In the genomic region with DNA sequence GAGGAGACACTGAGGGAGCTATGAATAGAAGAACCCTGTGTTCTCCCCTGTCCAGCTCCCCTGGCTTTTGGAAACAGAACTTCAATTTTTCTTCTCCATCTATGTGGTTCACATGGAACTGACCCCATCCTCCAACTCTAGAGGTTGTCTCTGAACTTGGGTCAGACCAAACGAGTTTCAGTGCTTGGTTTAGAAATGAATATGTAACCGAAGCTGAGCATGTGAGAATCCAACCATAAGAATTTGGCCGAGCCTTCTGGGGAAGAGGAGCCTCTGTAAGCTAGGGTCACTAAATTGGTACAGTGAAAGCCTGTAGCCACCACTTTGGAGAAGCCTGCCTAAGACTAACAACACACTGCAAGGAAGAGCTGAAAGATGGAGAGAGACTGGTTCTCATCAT, we compare ENCODE assay signal across 18 cellular contexts.
DNase-seq lines count a peak whose midpoint lies in the region; ATAC-seq lines count a peak whose summit lies in the region.
"Had no signal": no experiment of that assay in that cellular context is flagged by ENCODE, and none has a peak within 500 bp of the region (broad histone marks: within the 10 kb centered on the region; RNA-seq: fewer than 3 reads in every experiment).

No MANE protein-coding gene starts in this region.

- ATAC-seq in activated naive CD8-positive, alpha-beta T cell treated with anti-CD3 and anti-CD28 coated beads, Interleukin-2, amount 50 U/mL, for 24 hours = no peak
- ATAC-seq in GM21723 (IDR thresholded peaks at IDR 0.05; ENCODE audit: unreplicated experiment) (peak; percentile 67), HG03103 (IDR thresholded peaks at IDR 0.05; ENCODE audit: low read depth, unreplicated experiment) (peak; percentile 45), GM18517 (IDR thresholded peaks at IDR 0.05; ENCODE audit: unreplicated experiment) (no peak), GM18867 (IDR thresholded peaks at IDR 0.05; ENCODE audit: unreplicated experiment) (no peak)
- peak; percentile 59 for ATAC-seq in stimulated activated memory B cell treated with anti-CD40 and anti-IgM and Interleukin-4, amounts not matched to agents 10 μg/mL and 1 μg/mL and 100 μg/mL, for 72 hours
- ATAC-seq: activated T-cell treated with anti-CD3 and anti-CD28 coated beads, Interleukin-2, amount 50 U/mL, for 4 hours; K562; stimulated activated naive CD8-positive, alpha-beta T cell treated with anti-CD3 and anti-CD28 coated beads, Interleukin-15, Interleukin-2, amounts not matched to agents 100 U/mL and 50 U/mL, for 24 hours had no signal

- H3K36me3 Mint-ChIP-seq in activated naive CD8-positive, alpha-beta T cell treated with anti-CD3 and anti-CD28 coated beads for 36 hours = peaks cover 2% of the 10 kb centered on the region
- peaks cover 2% of the 10 kb centered on the region for H3K36me3 Mint-ChIP-seq in activated naive CD8-positive, alpha-beta T cell treated with anti-CD3 and anti-CD28 coated beads, Interleukin-2, amount 50 U/mL, for 24 hours (ENCODE audit: low read depth)
- no peaks in the 10 kb centered on the region for H3K36me3 Mint-ChIP-seq in stimulated activated memory B cell treated with anti-CD40 and anti-IgM and Interleukin-4, amounts not matched to agents 10 μg/mL and 1 μg/mL and 100 μg/mL, for 72 hours
- H3K36me3 Mint-ChIP-seq: naive B cell had no signal

- peaks cover 6% of the 10 kb centered on the region for H3K4me1 Mint-ChIP-seq in activated naive CD8-positive, alpha-beta T cell treated with anti-CD3 and anti-CD28 coated beads for 36 hours
- peaks cover 11% of the 10 kb centered on the region for H3K4me1 Mint-ChIP-seq in activated naive CD8-positive, alpha-beta T cell treated with anti-CD3 and anti-CD28 coated beads, Interleukin-2, amount 50 U/mL, for 24 hours
- peaks cover 61% of the 10 kb centered on the region for H3K4me1 Mint-ChIP-seq in stimulated activated memory B cell treated with anti-CD40 and anti-IgM and Interleukin-4, amounts not matched to agents 10 μg/mL and 1 μg/mL and 100 μg/mL, for 72 hours

- H3K9me3 Mint-ChIP-seq in activated naive CD8-positive, alpha-beta T cell treated with anti-CD3 and anti-CD28 coated beads for 36 hours = no peaks in the 10 kb centered on the region
- H3K9me3 Mint-ChIP-seq in activated naive CD8-positive, alpha-beta T cell treated with anti-CD3 and anti-CD28 coated beads, Interleukin-2, amount 50 U/mL, for 24 hours = no peaks in the 10 kb centered on the region
- no peaks in the 10 kb centered on the region for H3K9me3 Mint-ChIP-seq in stimulated activated memory B cell treated with anti-CD40 and anti-IgM and Interleukin-4, amounts not matched to agents 10 μg/mL and 1 μg/mL and 100 μg/mL, for 72 hours
- H3K9me3 Mint-ChIP-seq: activated T-cell treated with anti-CD3 and anti-CD28 coated beads, Interleukin-2, amount 50 U/mL, for 4 hours; naive B cell had no signal

- no peak for DNase-seq in activated naive CD8-positive, alpha-beta T cell treated with anti-CD3 and anti-CD28 coated beads for 36 hours
- DNase-seq in activated naive CD8-positive, alpha-beta T cell treated with anti-CD3 and anti-CD28 coated beads, Interleukin-2, amount 50 U/mL, for 24 hours = no peak
- no peak for DNase-seq in cerebellar cortex (ENCODE audit: low spot score)
- DNase-seq: activated CD4-positive, alpha-beta T cell treated with anti-CD3 and anti-CD28 coated beads, Interleukin-2, amount 50 U/mL, for 4 hours; activated T-cell treated with anti-CD3 and anti-CD28 coated beads, Interleukin-2, amount 50 U/mL, for 4 hours; GDM1; GM23248; mammary epithelial cell; naive B cell; NCI-H1092 treated with DMSO at 0.1 percent for 48 hours; NCI-H774; stimulated activated naive CD8-positive, alpha-beta T cell treated with anti-CD3 and anti-CD28 coated beads, Interleukin-15, Interleukin-2, amounts not matched to agents 100 U/mL and 50 U/mL, for 24 hours had no signal

- no peaks in the 10 kb centered on the region for H3K27me3 Mint-ChIP-seq in activated naive CD8-positive, alpha-beta T cell treated with anti-CD3 and anti-CD28 coated beads for 36 hours
- no peaks in the 10 kb centered on the region for H3K27me3 Mint-ChIP-seq in activated naive CD8-positive, alpha-beta T cell treated with anti-CD3 and anti-CD28 coated beads, Interleukin-2, amount 50 U/mL, for 24 hours
- H3K27me3 Mint-ChIP-seq in stimulated activated memory B cell treated with anti-CD40 and anti-IgM and Interleukin-4, amounts not matched to agents 10 μg/mL and 1 μg/mL and 100 μg/mL, for 72 hours = no peaks in the 10 kb centered on the region
- H3K27me3 Mint-ChIP-seq: naive B cell had no signal

- H3K4me3 Mint-ChIP-seq in activated naive CD8-positive, alpha-beta T cell treated with anti-CD3 and anti-CD28 coated beads for 36 hours = no peak overlapping the region
- no peak overlapping the region for H3K4me3 Mint-ChIP-seq in activated naive CD8-positive, alpha-beta T cell treated with anti-CD3 and anti-CD28 coated beads, Interleukin-2, amount 50 U/mL, for 24 hours
- H3K4me3 Mint-ChIP-seq in stimulated activated memory B cell treated with anti-CD40 and anti-IgM and Interleukin-4, amounts not matched to agents 10 μg/mL and 1 μg/mL and 100 μg/mL, for 72 hours = no peak overlapping the region
- H3K4me3 Mint-ChIP-seq: activated T-cell treated with anti-CD3 and anti-CD28 coated beads, Interleukin-2, amount 50 U/mL, for 4 hours; naive B cell had no signal

- peak overlapping the region; percentile 26 for H3K27ac Mint-ChIP-seq in activated naive CD8-positive, alpha-beta T cell treated with anti-CD3 and anti-CD28 coated beads for 36 hours
- no peak overlapping the region for H3K27ac Mint-ChIP-seq in activated naive CD8-positive, alpha-beta T cell treated with anti-CD3 and anti-CD28 coated beads, Interleukin-2, amount 50 U/mL, for 24 hours
- peak overlapping the region; percentile 57 for H3K27ac Mint-ChIP-seq in stimulated activated memory B cell treated with anti-CD40 and anti-IgM and Interleukin-4, amounts not matched to agents 10 μg/mL and 1 μg/mL and 100 μg/mL, for 72 hours

Comparison
In these comparisons a context has a peak if more than half of its experiments do, and no peak if none do; other contexts are left out.
1. ATAC-seq: peak in GM21723 (single experiment), HG03103 (single experiment) and stimulated activated memory B cell treated with anti-CD40 and anti-IgM and Interleukin-4, amounts not matched to agents 10 μg/mL and 1 μg/mL and 100 μg/mL, for 72 hours (single experiment); none in activated naive CD8-positive, alpha-beta T cell treated with anti-CD3 and anti-CD28 coated beads, Interleukin-2, amount 50 U/mL, for 24 hours (single experiment), GM18517 (single experiment) and GM18867 (single experiment).